Comparison of ENCODE assay signal across 8 cellular contexts in the genomic region with DNA sequence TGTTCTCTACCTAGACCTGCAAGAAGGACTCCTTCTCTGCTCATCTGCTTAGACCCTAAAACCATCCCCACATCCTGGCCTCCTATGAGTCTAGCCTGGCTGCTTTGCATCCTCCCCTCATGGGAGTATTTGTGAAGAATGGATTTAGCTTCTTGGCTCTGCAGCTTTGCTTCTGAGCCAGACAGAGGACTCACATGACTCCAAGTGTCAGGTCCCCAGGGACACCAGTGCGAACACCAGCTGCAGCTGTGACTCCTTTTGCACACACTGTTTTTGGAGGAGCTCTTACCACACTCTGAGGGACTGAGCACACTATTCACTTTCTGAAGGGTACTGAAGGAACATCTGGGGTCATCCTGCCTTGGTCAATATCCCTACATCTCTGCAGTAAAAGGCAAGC.
DNase-seq lines count a peak whose midpoint lies in the region; ATAC-seq, FAIRE-seq and TF ChIP-seq lines count a peak whose summit lies in the region.

No MANE protein-coding gene starts in this region.

- peak; percentile 77 for ATAC-seq in GM19328 (IDR thresholded peaks at IDR 0.05; ENCODE audit: unreplicated experiment)
- ATAC-seq in HG03196 (IDR thresholded peaks at IDR 0.05; ENCODE audit: unreplicated experiment): peak; percentile 71
- peak; percentile 76 for ATAC-seq in GM12878

- H3K9me3 ChIP-seq in GM12878 (replicated peaks; ENCODE audit: control insufficient read depth, insufficient read depth, low read length): no peaks in the 10 kb centered on the region

- intact Hi-C loops in GM12878 (cut with micrococcal nuclease; ENCODE audit: unreplicated experiment): loop anchor here (1.0 kb wide), 1 partner anchor 43 kb away; no protein-coding TSS in a partner anchor
- intact Hi-C loops in posterior vena cava (cut with DNase I): no loop called here

- no peak overlapping the region for H3K9ac ChIP-seq in GM12878 (ENCODE audit: control insufficient read depth, insufficient read depth, low read length)

- FAIRE-seq in GM12878 (lab: Jason Lieb, UNC): peak; percentile 35

- H3K27ac ChIP-seq in GM12878 (ENCODE audit: control insufficient read depth, insufficient read depth): peak overlapping the region; percentile 77

- H3K36me3 ChIP-seq in GM12878 (ENCODE audit: control insufficient read depth in 2 of 2, insufficient read depth in 2 of 2, low read length in 1 of 2): no peaks in the 10 kb centered on the region

- no TSS peak for BruUV-seq in GM12878 (replicated peaks; lab: Mats Ljungman, UMichigan)

- POLR2A ChIA-PET in GM12878 (lab: Charles Lee): interaction anchor here (1.0 to 2.5 kb wide), 16 partner anchors 13 to 119 kb away, joined by 3 to 10 read pairs (median 6); no protein-coding TSS in a partner anchor

- SMC1A ChIA-PET in GM12878 (lab: Charles Lee; ENCODE audit: uncharacterized antibody, unreplicated experiment): interaction anchor here (0.7 to 3.7 kb wide), 29 partner anchors 8 to 128 kb away, joined by 3 to 47 read pairs (median 5); no protein-coding TSS in a partner anchor

- H3K4me2 ChIP-seq in GM12878 (ENCODE audit: control insufficient read depth, insufficient read depth): peak overlapping the region; percentile 53

- DNase-seq in AG20443 (ENCODE audit: low spot score): peak; percentile 44
- DNase-seq in GM12878 (ENCODE audit: low read depth, low spot score): peak; percentile 87
- DNase-seq in posterior vena cava (ENCODE audit: low spot score): peak; percentile 88
- DNase-seq in stimulated activated CD4-positive, alpha-beta T cell treated with anti-CD3 and anti-CD28 coated beads, Interleukin-4, amount 100 ng/mL, for 4 hours: no peak
- no peak for DNase-seq in activated CD4-positive, alpha-beta T cell treated with anti-CD3 and anti-CD28 coated beads, Interleukin-2, amount 50 U/mL, for 48 hours
- no peak for DNase-seq in stimulated activated CD4-positive, alpha-beta T cell treated with anti-CD3 and anti-CD28 coated beads, Interleukin-15, amount 100 ng/mL, for 24 hours

- CTCF ChIA-PET in GM12878 (lab: Yijun Ruan, JAX): interaction anchor here (0.9 to 3.4 kb wide), 23 partner anchors 8 to 161 kb away, joined by 3 to 48 read pairs (median 5); no protein-coding TSS in a partner anchor

- TF ChIP-seq CTCF in GM12878 (IDR thresholded peaks at IDR 0.05 in 2 of 3, conservative IDR thresholded peaks at IDR 0.05 in 1 of 3; ENCODE audit: control insufficient read depth in 2 of 3, extremely low read depth in 1 of 3, insufficient read depth in 1 of 3, low read depth in 3 of 3, low read length in 3 of 3): no peak

- in situ Hi-C loops in GM12878 (cut with MboI): loop anchor here (5.0 kb wide), 1 partner anchor 35 kb away; no protein-coding TSS in a partner anchor

- H3K79me2 ChIP-seq in GM12878 (ENCODE audit: control insufficient read depth, insufficient read depth, low read length): no peaks in the 10 kb centered on the region

- no peaks in the 10 kb centered on the region for H4K20me1 ChIP-seq in GM12878 (ENCODE audit: control insufficient read depth, insufficient read depth)

- H3K4me1 ChIP-seq in GM12878 (ENCODE audit: control insufficient read depth, insufficient read depth, low read length): peaks cover 58% of the 10 kb centered on the region

- peak; percentile 88 to 95; a peak in 3 of 4 replicates for TF ChIP-seq EP300 in GM12878 (IDR thresholded peaks at IDR 0.05; ENCODE audit: borderline replicate concordance in 1 of 2, control insufficient read depth in 1 of 2, low read depth in 2 of 2, low read length in 2 of 2)

- H2AFZ ChIP-seq in GM12878 (ENCODE audit: control insufficient read depth, low read depth, low read length): peak overlapping the region; percentile 25; the same call in 1 of the 2 replicates

- no peak for TF ChIP-seq RAD21 in GM12878 (IDR thresholded peaks at IDR 0.05; ENCODE audit: insufficient read depth, low read depth, low read length)

- no peaks in the 10 kb centered on the region for H3K27me3 ChIP-seq in GM12878 (replicated peaks in 1 of 2; ENCODE audit: control insufficient read depth in 2 of 2, insufficient read depth in 2 of 2, low read length in 1 of 2)

- 0% methylated on average over 1 of the region's 1 CpG for WGBS in GM12878 (ENCODE audit: insufficient coverage, insufficient replicate concordance, low lambda C conversion rate, missing lambda C conversion rate)

- H3K4me3 ChIP-seq in GM12878: no peak overlapping the region

- TF ChIP-seq POLR2A in GM12878 (IDR thresholded peaks at IDR 0.05; ENCODE audit: low read depth, low read length): 0 out of 2 replicates have a peak, but pooled peaks have one; percentile 42

- RAD21 ChIA-PET in GM12878 (lab: Charles Lee; ENCODE audit: unreplicated experiment): interaction anchor here (0.7 to 3.6 kb wide), 28 partner anchors 8 to 155 kb away, joined by 3 to 49 read pairs (median 6); no protein-coding TSS in a partner anchor

TF ChIP-seq in GM12878, 131 proteins besides CTCF, POLR2A, EP300 and RAD21 (continues in another document):
- no peak for TF ChIP-seq PRDM15 (CRISPR knock-in tag; IDR thresholded peaks at IDR 0.05)
- peak; percentile 67 for TF ChIP-seq FOXM1 (IDR thresholded peaks at IDR 0.05; ENCODE audit: low read depth, low read length)
- TF ChIP-seq BCL3 (IDR thresholded peaks at IDR 0.05; ENCODE audit: borderline replicate concordance, insufficient read depth, low read depth, low read length, poor library complexity, severe bottlenecking): no peak
- TF ChIP-seq, protein P1, sequence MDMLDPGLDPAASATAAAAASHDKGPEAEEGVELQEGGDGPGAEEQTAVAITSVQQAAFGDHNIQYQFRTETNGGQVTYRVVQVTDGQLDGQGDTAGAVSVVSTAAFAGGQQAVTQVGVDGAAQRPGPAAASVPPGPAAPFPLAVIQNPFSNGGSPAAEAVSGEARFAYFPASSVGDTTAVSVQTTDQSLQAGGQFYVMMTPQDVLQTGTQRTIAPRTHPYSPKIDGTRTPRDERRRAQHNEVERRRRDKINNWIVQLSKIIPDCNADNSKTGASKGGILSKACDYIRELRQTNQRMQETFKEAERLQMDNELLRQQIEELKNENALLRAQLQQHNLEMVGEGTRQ (IDR thresholded peaks at IDR 0.05; ENCODE audit: borderline replicate concordance, low read depth, low read length): peak; percentile 4; the same call in 1 of the 2 replicates
- no peak for TF ChIP-seq NFYA (IDR thresholded peaks at IDR 0.05; ENCODE audit: borderline replicate concordance, low read depth, low read length)
- TF ChIP-seq, protein P2, sequence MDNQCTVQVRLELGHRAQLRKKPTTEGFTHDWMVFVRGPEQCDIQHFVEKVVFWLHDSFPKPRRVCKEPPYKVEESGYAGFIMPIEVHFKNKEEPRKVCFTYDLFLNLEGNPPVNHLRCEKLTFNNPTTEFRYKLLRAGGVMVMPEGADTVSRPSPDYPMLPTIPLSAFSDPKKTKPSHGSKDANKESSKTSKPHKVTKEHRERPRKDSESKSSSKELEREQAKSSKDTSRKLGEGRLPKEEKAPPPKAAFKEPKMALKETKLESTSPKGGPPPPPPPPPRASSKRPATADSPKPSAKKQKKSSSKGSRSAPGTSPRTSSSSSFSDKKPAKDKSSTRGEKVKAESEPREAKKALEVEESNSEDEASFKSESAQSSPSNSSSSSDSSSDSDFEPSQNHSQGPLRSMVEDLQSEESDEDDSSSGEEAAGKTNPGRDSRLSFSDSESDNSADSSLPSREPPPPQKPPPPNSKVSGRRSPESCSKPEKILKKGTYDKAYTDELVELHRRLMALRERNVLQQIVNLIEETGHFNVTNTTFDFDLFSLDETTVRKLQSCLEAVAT (IDR thresholded peaks at IDR 0.05): no peak
- TF ChIP-seq SRF (IDR thresholded peaks at IDR 0.05; ENCODE audit: low read depth in 2 of 2, low read length in 2 of 2): no peak
- no peak for TF ChIP-seq BRCA1 (IDR thresholded peaks at IDR 0.05; ENCODE audit: low read depth, low read length)
- no peak for TF ChIP-seq RCOR1 (conservative IDR thresholded peaks at IDR 0.05; ENCODE audit: low read depth, low read length)
- no peak for TF ChIP-seq HCFC1 (IDR thresholded peaks at IDR 0.05; ENCODE audit: low read length)
- TF ChIP-seq MAX (IDR thresholded peaks at IDR 0.05; ENCODE audit: low read depth, low read length): no peak

Comparison
In these comparisons a context has a peak if more than half of its experiments do, and no peak if none do; other contexts are left out.
1. DNase-seq: peak in AG20443 (single experiment), GM12878 (single experiment) and posterior vena cava (single experiment); none in stimulated activated CD4-positive, alpha-beta T cell treated with anti-CD3 and anti-CD28 coated beads, Interleukin-4, amount 100 ng/mL, for 4 hours (0 of 2), activated CD4-positive, alpha-beta T cell treated with anti-CD3 and anti-CD28 coated beads, Interleukin-2, amount 50 U/mL, for 48 hours (0 of 2) and stimulated activated CD4-positive, alpha-beta T cell treated with anti-CD3 and anti-CD28 coated beads, Interleukin-15, amount 100 ng/mL, for 24 hours (single experiment).
2. Peak in every context shown above with its lines, with median percentiles within 50 percentile points of each other: ATAC-seq.